19 cellular contexts compared by ENCODE assay signal in the genomic region with DNA sequence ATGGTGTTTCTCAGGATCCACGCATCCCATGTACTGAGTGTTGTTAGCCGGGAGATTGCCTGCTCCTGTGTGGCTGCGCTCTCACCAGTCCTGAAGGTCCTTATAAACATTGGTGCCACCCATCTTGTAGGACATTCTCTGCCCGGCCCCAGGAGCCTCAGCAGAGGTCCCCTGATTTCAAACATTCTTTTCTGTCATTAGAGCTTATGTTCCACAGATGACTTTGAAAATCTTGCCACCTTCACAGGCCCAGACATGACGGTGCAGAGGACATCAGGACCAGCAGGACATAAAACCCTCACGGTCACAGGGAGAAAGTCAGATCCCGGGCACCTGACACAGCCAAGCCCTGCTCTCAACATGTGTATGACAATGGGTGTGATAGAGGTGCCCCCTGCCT. TPM values are rescaled to one million over a fixed set of nuclear protein-coding genes. Genes with fewer than 3 reads are reported as not detected.
A peak's percentile ranks its signal among the peaks of the same experiment; 100 is the strongest.
DNase-seq lines count a peak whose midpoint lies in the region; ATAC-seq, FAIRE-seq and TF ChIP-seq lines count a peak whose summit lies in the region.
"Had no signal": no experiment of that assay in that cellular context is flagged by ENCODE, and none has a peak within 500 bp of the region (broad histone marks: within the 10 kb centered on the region; RNA-seq: fewer than 3 reads in every experiment).

No MANE protein-coding gene starts in this region.

- H3K9me3 ChIP-seq in A549 (no peaks in the 10 kb centered on the region), SU-DHL-6 (ENCODE audit: insufficient read depth, low read length) (no peaks in the 10 kb centered on the region), spleen (no peaks in the 10 kb centered on the region)
- H3K9me3 ChIP-seq: BLaER1 treated with 17β-estradiol and CSF1 and Interleukin-3, amounts not matched to agents 10 nM and 100 nM had no signal

- H3K27me3 ChIP-seq in SU-DHL-6 (ENCODE audit: low read length) (no peaks in the 10 kb centered on the region), spleen (replicated peaks in 1 of 7) (peaks cover 0 to 9% (median 0%) of the 10 kb centered on the region in 7 donors)
- H3K27me3 ChIP-seq: BLaER1 treated with 17β-estradiol and CSF1 and Interleukin-3, amounts not matched to agents 10 nM and 100 nM had no signal

- H3K4me1 ChIP-seq in A549, result no peaks in the 10 kb centered on the region
- H3K4me1 ChIP-seq in spleen, result no peaks in the 10 kb centered on the region

- no peak overlapping the region for H3K9ac ChIP-seq in SU-DHL-6 (ENCODE audit: low read length)
- H3K9ac ChIP-seq: BLaER1 treated with 17β-estradiol and CSF1 and Interleukin-3, amounts not matched to agents 10 nM and 100 nM had no signal

- no peak overlapping the region for H3K4me3 ChIP-seq in A549
- H3K4me3 ChIP-seq in SU-DHL-6 (ENCODE audit: insufficient read depth, low read length, poor library complexity, severe bottlenecking), result no peak overlapping the region
- H3K4me3 ChIP-seq in spleen, result no peak overlapping the region
- H3K4me3 ChIP-seq: BLaER1 treated with 17β-estradiol and CSF1 and Interleukin-3, amounts not matched to agents 10 nM and 100 nM had no signal

- no peaks in the 10 kb centered on the region for H4K20me1 ChIP-seq in SU-DHL-6 (ENCODE audit: low read depth, low read length)
- H4K20me1 ChIP-seq: BLaER1 treated with 17β-estradiol and CSF1 and Interleukin-3, amounts not matched to agents 10 nM and 100 nM had no signal

- no peaks in the 10 kb centered on the region for H3K36me3 ChIP-seq in SU-DHL-6 (ENCODE audit: low read length)
- no peaks in the 10 kb centered on the region for H3K36me3 ChIP-seq in spleen
- H3K36me3 ChIP-seq: BLaER1 treated with 17β-estradiol and CSF1 and Interleukin-3, amounts not matched to agents 10 nM and 100 nM had no signal

- H3K9me2 ChIP-seq in SU-DHL-6 (replicated peaks; ENCODE audit: insufficient read depth, low read length), result no peaks in the 10 kb centered on the region

- no peak for TF ChIP-seq EP300 in A549 (IDR thresholded peaks at IDR 0.05)

- CTCF ChIA-PET in A549 (lab: Yijun Ruan, JAX), result interaction anchor here (2.5 kb wide), 1 partner anchor 223 kb away, joined by 7 read pairs; no protein-coding TSS in a partner anchor

- no peak for TF ChIP-seq CTCF in A549 (IDR thresholded peaks at IDR 0.05)
- TF ChIP-seq CTCF in SU-DHL-6 (IDR thresholded peaks at IDR 0.05; ENCODE audit: insufficient read depth, low read length, poor library complexity, severe bottlenecking), result no peak
- no peak for TF ChIP-seq CTCF in spleen (IDR thresholded peaks at IDR 0.05 in 8 of 11, conservative IDR thresholded peaks at IDR 0.05 in 3 of 11)

- FAIRE-seq in A549 (lab: Jason Lieb, UNC), result peak; percentile 36
- no peak for FAIRE-seq in frontal cortex (lab: Jason Lieb, UNC)
- FAIRE-seq: G401.6, GM12892 had no signal

- H3K27ac ChIP-seq in A549 (no peak overlapping the region), SU-DHL-6 (ENCODE audit: low read depth, low read length) (no peak overlapping the region), spleen (no peak overlapping the region)
- H3K27ac ChIP-seq: BLaER1 treated with 17β-estradiol and CSF1 and Interleukin-3, amounts not matched to agents 10 nM and 100 nM; HL-60 had no signal

- H3K4me2 ChIP-seq in A549 (no peak overlapping the region), SU-DHL-6 (ENCODE audit: low read depth, low read length, poor library complexity, severe bottlenecking) (peak overlapping the region; percentile 25)

- no peak overlapping the region for H2AFZ ChIP-seq in SU-DHL-6 (ENCODE audit: low read depth, low read length, severe bottlenecking)

- 49% methylated on average over 7 of the region's 7 CpGs for WGBS in A549 (ENCODE audit: missing lambda C conversion rate)
- 86 to 89% (median 87%) methylated on average over 7 of the region's 7 CpGs for whole genome bisulfite sequencing in spleen, 5 donors

- intact Hi-C loops in spleen (cut with DNase I; ENCODE audit: low total_unique reads), result no loop called here

- ATAC-seq in A549 (no peak), HG03175 (IDR thresholded peaks at IDR 0.05; ENCODE audit: unreplicated experiment) (no peak)

- POLR2A ChIA-PET in A549 (lab: Yijun Ruan, JAX), result no interaction called here

- TF ChIP-seq POLR2A in A549 (IDR thresholded peaks at IDR 0.05; ENCODE audit: low read length) (no peak), spleen (IDR thresholded peaks at IDR 0.05) (no peak)

- no peaks in the 10 kb centered on the region for H3F3A ChIP-seq in SU-DHL-6 (ENCODE audit: insufficient read depth)

- TF ChIP-seq RAD21 in A549 (conservative IDR thresholded peaks at IDR 0.05 in 1 of 2, IDR thresholded peaks at IDR 0.05 in 1 of 2), result no peak

- DNase-seq in A549 (ENCODE audit: low read depth in 1 of 2, low spot score in 1 of 2) (no peak), mesenteric fat pad (ENCODE audit: low spot score) (peak; percentile 51), spleen (peak; percentile 48), DMS53 (lab: John Stamatoyannopoulos, UW) (no peak), frontal cortex (ENCODE audit: low spot score in 2 of 2) (no peak)
- DNase-seq: 8988T; ACHN; CD4-positive, CD25-positive, alpha-beta regulatory T cell; DMS79 treated with DMSO at 0.1 percent for 48 hours; EL; GOT3; HCEC 1CT; HFFc6 had no signal

- no peaks in the 10 kb centered on the region for H3K79me2 ChIP-seq in SU-DHL-6 (ENCODE audit: insufficient read depth, low read length)

TF ChIP-seq in A549, 52 proteins besides CTCF, POLR2A, EP300 and RAD21:
- TF ChIP-seq CEBPB (IDR thresholded peaks at IDR 0.05), result no peak

RNA-seq across cellular contexts. Expression of gene PEPD, which starts 33.2 kb away (rescaled TPM):
- polyA plus RNA-seq in A549 (2011; rRNA removed) (85.5 and 99.5 TPM in 2 replicates), A549 (2017; fragmentation: RNase III; extraction: RNeasy Plus Mini Kit Qiagen cat#74134 plus additional on column Dnase treatment) (85.3 to 100 TPM (median 95.5 TPM) in 3 replicates), spleen (10 to 100 TPM; 38.4 to 72.2 (median 62.0) TPM)
- polyA plus RNA-seq in A549 (2012; cell fraction: cytosol; rRNA removed), result 169 and 214 TPM in 2 replicates
- polyA plus RNA-seq in A549 (2012; cell fraction: nucleus; rRNA removed), result 201 and 265 TPM in 2 replicates
- 85.7 and 95.8 TPM in 2 replicates for polyA minus RNA-seq in A549 (2011; rRNA and poly(A)+ RNA removed)
- total RNA-seq in mesenteric fat pad (97.0 TPM), spleen (10 to 100 TPM; 54.8 to 98.3 (median 70.7) TPM), frontal cortex (28.1 TPM)

Comparison
In these comparisons a context has a peak if more than half of its experiments do, and no peak if none do; other contexts are left out.
1. DNase-seq: peak in mesenteric fat pad (single experiment) and spleen (single experiment); none in A549 (0 of 2), DMS53 (single experiment) and frontal cortex (0 of 2).